In genomic region chr16:57985204-57986121, GRCh38 we compare ENCODE assay signal across 9 cellular contexts. TPM values are rescaled to one million over a fixed set of nuclear protein-coding genes. Genes with fewer than 3 reads are reported as not detected.
DNase-seq lines count a peak whose midpoint lies in the region; ATAC-seq lines count a peak whose summit lies in the region.
"Had no signal": no experiment of that assay in that cellular context is flagged by ENCODE, and none has a peak within 500 bp of the region (broad histone marks: within the 10 kb centered on the region; RNA-seq: fewer than 3 reads in every experiment).

No MANE protein-coding gene starts in this region.

- peaks cover 13% of the 10 kb centered on the region for H3K4me1 Mint-ChIP-seq in activated CD4-positive, alpha-beta T cell treated with anti-CD3 and anti-CD28 coated beads, Interleukin-2, amount 10 ng/mL, durations not matched to agents 7 days and 5 days
- peaks cover 11% of the 10 kb centered on the region for H3K4me1 Mint-ChIP-seq in activated T-helper 2 cell treated with anti-CD3 and anti-CD28 coated beads, Interferon-gamma antibody, Interleukin-2, Interleukin-4, amounts not matched to agents 10 μg/mL and 5 μg/mL and 100 μg/mL, durations not matched to agents 14 hours and 24 hours and 36 hours (ENCODE audit: low read depth)
- H3K4me1 Mint-ChIP-seq in stimulated activated naive B cell treated with anti-CD40 and anti-IgM and Interleukin-4, amounts not matched to agents 10 μg/mL and 1 μg/mL and 100 μg/mL, for 72 hours, result peaks cover 5 to 16% of the 10 kb centered on the region in 2 donors

- no peaks in the 10 kb centered on the region for H3K27me3 ChIP-seq in SJCRH30

- POLR2A ChIA-PET in activated CD4-positive, alpha-beta T cell treated with anti-CD3 and anti-CD28 coated beads, Interleukin-2, amount 10 ng/mL, durations not matched to agents 7 days and 5 days (lab: Charles Lee), result no interaction called here

- peak overlapping the region; percentile 75 for H3K4me3 Mint-ChIP-seq in activated CD4-positive, alpha-beta T cell treated with anti-CD3 and anti-CD28 coated beads, Interleukin-2, amount 10 ng/mL, durations not matched to agents 7 days and 5 days
- H3K4me3 Mint-ChIP-seq in activated T-helper 2 cell treated with anti-CD3 and anti-CD28 coated beads, Interferon-gamma antibody, Interleukin-2, Interleukin-4, amounts not matched to agents 10 μg/mL and 5 μg/mL and 100 μg/mL, durations not matched to agents 14 hours and 24 hours and 36 hours (ENCODE audit: low read depth), result peak overlapping the region; percentile 87
- H3K4me3 Mint-ChIP-seq in stimulated activated naive B cell treated with anti-CD40 and anti-IgM and Interleukin-4, amounts not matched to agents 10 μg/mL and 1 μg/mL and 100 μg/mL, for 72 hours, result peak overlapping the region; percentile 89 to 91

- H3K27ac ChIP-seq in SJCRH30, result no peak overlapping the region
- H3K27ac ChIP-seq: C4-2B had no signal

- H3K36me3 Mint-ChIP-seq in activated CD4-positive, alpha-beta T cell treated with anti-CD3 and anti-CD28 coated beads, Interleukin-2, amount 10 ng/mL, durations not matched to agents 7 days and 5 days (ENCODE audit: low read depth), result no peaks in the 10 kb centered on the region
- no peaks in the 10 kb centered on the region for H3K36me3 Mint-ChIP-seq in activated T-helper 2 cell treated with anti-CD3 and anti-CD28 coated beads, Interferon-gamma antibody, Interleukin-2, Interleukin-4, amounts not matched to agents 10 μg/mL and 5 μg/mL and 100 μg/mL, durations not matched to agents 14 hours and 24 hours and 36 hours (ENCODE audit: low read depth)
- no peaks in the 10 kb centered on the region for H3K36me3 Mint-ChIP-seq in stimulated activated naive B cell treated with anti-CD40 and anti-IgM and Interleukin-4, amounts not matched to agents 10 μg/mL and 1 μg/mL and 100 μg/mL, for 72 hours

- CTCF ChIA-PET in activated CD4-positive, alpha-beta T cell treated with anti-CD3 and anti-CD28 coated beads, Interleukin-2, amount 10 ng/mL, durations not matched to agents 7 days and 5 days (lab: Charles Lee), result interaction anchor here (1.0 to 1.2 kb wide), 4 partner anchors 8 to 86 kb away, joined by 3 to 4 read pairs (median 4); partner anchors contain the start of gene ZNF319

- peaks cover 11% of the 10 kb centered on the region for H3K4me1 ChIP-seq in SJCRH30

- no peaks in the 10 kb centered on the region for H3K9me3 ChIP-seq in SJCRH30 (replicated peaks)

- H3K36me3 ChIP-seq in SJCRH30, result no peaks in the 10 kb centered on the region

- H3K27ac Mint-ChIP-seq in activated CD4-positive, alpha-beta T cell treated with anti-CD3 and anti-CD28 coated beads, Interleukin-2, amount 10 ng/mL, durations not matched to agents 7 days and 5 days, result no peak overlapping the region
- H3K27ac Mint-ChIP-seq in activated T-helper 2 cell treated with anti-CD3 and anti-CD28 coated beads, Interferon-gamma antibody, Interleukin-2, Interleukin-4, amounts not matched to agents 10 μg/mL and 5 μg/mL and 100 μg/mL, durations not matched to agents 14 hours and 24 hours and 36 hours, result no peak overlapping the region
- peak overlapping the region; percentile 63 for H3K27ac Mint-ChIP-seq in stimulated activated naive B cell treated with anti-CD40 and anti-IgM and Interleukin-4, amounts not matched to agents 10 μg/mL and 1 μg/mL and 100 μg/mL, for 72 hours

- intact Hi-C loops in activated T-helper 2 cell treated with anti-CD3 and anti-CD28 coated beads, Interferon-gamma antibody, Interleukin-2, Interleukin-4, amounts not matched to agents 10 μg/mL and 5 μg/mL and 100 μg/mL, durations not matched to agents 14 hours and 24 hours and 36 hours (cut with micrococcal nuclease), result loop anchor here (1.0 kb wide), 1 partner anchor 15 kb away; the partner anchor contains the start of gene ZNF319

- no peaks in the 10 kb centered on the region for H3K9me3 Mint-ChIP-seq in activated CD4-positive, alpha-beta T cell treated with anti-CD3 and anti-CD28 coated beads, Interleukin-2, amount 10 ng/mL, durations not matched to agents 7 days and 5 days
- no peaks in the 10 kb centered on the region for H3K9me3 Mint-ChIP-seq in activated T-helper 2 cell treated with anti-CD3 and anti-CD28 coated beads, Interferon-gamma antibody, Interleukin-2, Interleukin-4, amounts not matched to agents 10 μg/mL and 5 μg/mL and 100 μg/mL, durations not matched to agents 14 hours and 24 hours and 36 hours
- no peaks in the 10 kb centered on the region for H3K9me3 Mint-ChIP-seq in stimulated activated naive B cell treated with anti-CD40 and anti-IgM and Interleukin-4, amounts not matched to agents 10 μg/mL and 1 μg/mL and 100 μg/mL, for 72 hours

- H3K27me3 Mint-ChIP-seq in activated CD4-positive, alpha-beta T cell treated with anti-CD3 and anti-CD28 coated beads, Interleukin-2, amount 10 ng/mL, durations not matched to agents 7 days and 5 days, result peaks cover 8% of the 10 kb centered on the region
- H3K27me3 Mint-ChIP-seq in activated T-helper 2 cell treated with anti-CD3 and anti-CD28 coated beads, Interferon-gamma antibody, Interleukin-2, Interleukin-4, amounts not matched to agents 10 μg/mL and 5 μg/mL and 100 μg/mL, durations not matched to agents 14 hours and 24 hours and 36 hours (ENCODE audit: low read depth), result peaks cover 12% of the 10 kb centered on the region
- peaks cover 5 to 6% of the 10 kb centered on the region in 2 donors for H3K27me3 Mint-ChIP-seq in stimulated activated naive B cell treated with anti-CD40 and anti-IgM and Interleukin-4, amounts not matched to agents 10 μg/mL and 1 μg/mL and 100 μg/mL, for 72 hours

- peak; percentile 44 to 59 for ATAC-seq in stimulated activated naive B cell treated with anti-CD40 and anti-IgM and Interleukin-4, amounts not matched to agents 10 μg/mL and 1 μg/mL and 100 μg/mL, for 72 hours (replicated peaks)

- no peak overlapping the region for H3K4me3 ChIP-seq in SJCRH30

- DNase-seq in activated CD4-positive, alpha-beta T cell treated with anti-CD3 and anti-CD28 coated beads, Interleukin-2, amount 10 ng/mL, durations not matched to agents 7 days and 5 days, result no peak
- no peak for DNase-seq in activated CD4-positive, alpha-beta T cell treated with anti-CD3 and anti-CD28 coated beads for 1 hour
- DNase-seq in activated T-helper 2 cell treated with anti-CD3 and anti-CD28 coated beads, Interferon-gamma antibody, Interleukin-2, Interleukin-4, amounts not matched to agents 10 μg/mL and 5 μg/mL and 100 μg/mL, durations not matched to agents 14 hours and 24 hours and 36 hours (ENCODE audit: low spot score), result no peak
- DNase-seq in iPS-NIHi11 (ENCODE audit: low spot score) (peak; percentile 78), KG1 (lab: John Stamatoyannopoulos, UW) (no peak), cerebellar cortex (ENCODE audit: low spot score) (no peak), SJCRH30 (no peak)
- no peak for DNase-seq in stimulated activated naive B cell treated with anti-CD40 and anti-IgM and Interleukin-4, amounts not matched to agents 10 μg/mL and 1 μg/mL and 100 μg/mL, for 72 hours

RNA-seq across cellular contexts. Expression of gene CNGB1, which starts 14.5 kb away (rescaled TPM):
- total RNA-seq in activated CD4-positive, alpha-beta T cell treated with anti-CD3 and anti-CD28 coated beads, Interleukin-2, amount 10 ng/mL, durations not matched to agents 7 days and 5 days, result not detected
- not detected in 2 replicates for total RNA-seq in activated T-helper 2 cell treated with anti-CD3 and anti-CD28 coated beads, Interferon-gamma antibody, Interleukin-2, Interleukin-4, amounts not matched to agents 10 μg/mL and 5 μg/mL and 100 μg/mL, durations not matched to agents 14 hours and 24 hours and 36 hours
- not detected in 2 replicates for total RNA-seq in SJCRH30 (2014; rRNA removed; shearing (Covaris generic))

RNA-seq across cellular contexts. Expression of gene ZNF319, which starts 15.0 kb away (rescaled TPM):
- total RNA-seq in activated CD4-positive, alpha-beta T cell treated with anti-CD3 and anti-CD28 coated beads, Interleukin-2, amount 10 ng/mL, durations not matched to agents 7 days and 5 days, result 10 to 100 TPM; 19.8 to 20.8 TPM
- 7.3 and 8.9 TPM in 2 replicates for total RNA-seq in activated T-helper 2 cell treated with anti-CD3 and anti-CD28 coated beads, Interferon-gamma antibody, Interleukin-2, Interleukin-4, amounts not matched to agents 10 μg/mL and 5 μg/mL and 100 μg/mL, durations not matched to agents 14 hours and 24 hours and 36 hours
- 5.6 and 5.7 TPM in 2 replicates for total RNA-seq in SJCRH30 (2014; rRNA removed; shearing (Covaris generic))

RNA-seq across cellular contexts. Expression of gene USB1, which starts 15.7 kb away (rescaled TPM):
- total RNA-seq in activated CD4-positive, alpha-beta T cell treated with anti-CD3 and anti-CD28 coated beads, Interleukin-2, amount 10 ng/mL, durations not matched to agents 7 days and 5 days, result 10 to 100 TPM; 52.0 to 58.0 TPM
- total RNA-seq in activated T-helper 2 cell treated with anti-CD3 and anti-CD28 coated beads, Interferon-gamma antibody, Interleukin-2, Interleukin-4, amounts not matched to agents 10 μg/mL and 5 μg/mL and 100 μg/mL, durations not matched to agents 14 hours and 24 hours and 36 hours, result 51.6 and 57.8 TPM in 2 replicates
- 20.4 and 21.1 TPM in 2 replicates for total RNA-seq in SJCRH30 (2014; rRNA removed; shearing (Covaris generic))

RNA-seq across cellular contexts. Expression of gene MMP15, which starts 40.1 kb away (rescaled TPM):
- total RNA-seq in activated CD4-positive, alpha-beta T cell treated with anti-CD3 and anti-CD28 coated beads, Interleukin-2, amount 10 ng/mL, durations not matched to agents 7 days and 5 days, result under 1 TPM; 0.20 to 0.27 TPM
- total RNA-seq in activated T-helper 2 cell treated with anti-CD3 and anti-CD28 coated beads, Interferon-gamma antibody, Interleukin-2, Interleukin-4, amounts not matched to agents 10 μg/mL and 5 μg/mL and 100 μg/mL, durations not matched to agents 14 hours and 24 hours and 36 hours, result 1.3 and 1.9 TPM in 2 replicates
- 3.5 and 3.9 TPM in 2 replicates for total RNA-seq in SJCRH30 (2014; rRNA removed; shearing (Covaris generic))
